In the genomic region with DNA sequence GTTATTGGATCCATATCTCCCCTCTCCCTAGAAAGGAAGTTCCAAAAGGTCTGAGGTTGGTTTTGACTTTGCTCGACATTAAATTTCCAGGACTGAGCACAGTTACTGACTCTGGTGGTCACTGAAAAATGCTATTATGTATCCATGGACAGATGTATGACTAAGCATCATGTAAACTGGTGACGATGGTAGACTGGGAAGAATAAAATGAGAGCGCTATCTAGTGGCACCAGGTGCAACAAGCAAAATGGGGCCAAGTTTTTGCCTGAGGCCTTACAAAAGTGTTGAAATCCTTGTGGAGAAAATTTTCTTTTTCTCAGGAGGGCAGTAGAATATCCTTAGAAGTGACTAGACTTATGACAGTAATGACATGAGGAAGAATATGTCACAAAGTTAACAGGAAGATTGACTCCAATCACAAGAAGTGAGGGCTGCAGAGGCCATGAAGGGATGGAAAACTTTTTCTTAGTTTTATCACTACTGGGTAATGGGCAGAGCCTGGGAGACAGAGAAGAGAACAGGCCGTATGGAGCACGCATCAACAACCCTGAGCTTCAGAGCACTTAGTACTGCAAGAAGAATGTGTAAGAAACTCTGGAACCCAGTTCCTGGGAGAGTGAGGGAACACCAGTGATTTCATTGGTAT, we compare ENCODE assay signal across 8 cellular contexts.
A peak's percentile ranks its signal among the peaks of the same experiment; 100 is the strongest.
DNase-seq lines count a peak whose midpoint lies in the region; ATAC-seq and TF ChIP-seq lines count a peak whose summit lies in the region.
"Had no signal": no experiment of that assay in that cellular context is flagged by ENCODE, and none has a peak within 500 bp of the region (broad histone marks: within the 10 kb centered on the region; RNA-seq: fewer than 3 reads in every experiment).

No MANE protein-coding gene starts in this region.

- peaks cover 0 to 9% of the 10 kb centered on the region in 2 donors for H3K4me1 ChIP-seq in aorta (ENCODE audit: control insufficient read depth in 1 of 2, insufficient read depth in 2 of 2, low read length in 2 of 2)

- intact Hi-C loops in aorta (cut with DNase I), result no loop called here

- peaks cover 26% of the 10 kb centered on the region for H3K4me1 Mint-ChIP-seq in osteocyte (ENCODE audit: unreplicated experiment)

- H3K4me3 ChIP-seq in WERI-Rb-1 (ENCODE audit: low read depth, low read length) (no peak overlapping the region), foreskin fibroblast (ENCODE audit: low read depth in 1 of 2, low read length in 2 of 2) (no peak overlapping the region), aorta (ENCODE audit: low read length in 2 of 2) (no peak overlapping the region)

- TF ChIP-seq CTCF in WERI-Rb-1 (IDR thresholded peaks at IDR 0.05; ENCODE audit: low read depth, low read length), result peak; percentile 80
- TF ChIP-seq CTCF in foreskin fibroblast (IDR thresholded peaks at IDR 0.05; ENCODE audit: low read depth, low read length), result peak; percentile 71
- peak; percentile 68 for TF ChIP-seq CTCF in osteocyte (IDR thresholded peaks at IDR 0.05)

- H3K36me3 ChIP-seq in WERI-Rb-1 (no peaks in the 10 kb centered on the region), aorta (ENCODE audit: control insufficient read depth in 1 of 2, insufficient read depth in 2 of 2, low read length in 1 of 2) (no peaks in the 10 kb centered on the region)

- DNase-seq in EH (ENCODE audit: low read depth) (peak; percentile 87), NCI-H2029 treated with DMSO at 0.1 percent for 48 hours (lab: John Stamatoyannopoulos, UW) (peak; percentile 56), WERI-Rb-1 (peak; percentile 54), foreskin fibroblast (peak; percentile 44 to 82), osteocyte (ENCODE audit: extremely low spot score, unreplicated experiment) (no peak), aorta (no peak)

- H3K9me3 Mint-ChIP-seq in osteocyte (ENCODE audit: unreplicated experiment), result no peaks in the 10 kb centered on the region
- H3K9me3 Mint-ChIP-seq: activated naive CD4-positive, alpha-beta T cell treated with anti-CD3 and anti-CD28 coated beads, Interleukin-2, amount 50 U/mL, for 72 hours had no signal

- no peaks in the 10 kb centered on the region for H3K36me3 Mint-ChIP-seq in osteocyte (ENCODE audit: unreplicated experiment)
- H3K36me3 Mint-ChIP-seq: activated naive CD4-positive, alpha-beta T cell treated with anti-CD3 and anti-CD28 coated beads, Interleukin-2, amount 50 U/mL, for 72 hours had no signal

- H3K4me3 Mint-ChIP-seq in osteocyte (ENCODE audit: unreplicated experiment), result no peak overlapping the region

- WGBS in aorta, 2 donors, result 64 to 69% methylated on average over 5 of the region's 5 CpGs

- H3K9me3 ChIP-seq in WERI-Rb-1 (ENCODE audit: severe bottlenecking), result no peaks in the 10 kb centered on the region
- no peaks in the 10 kb centered on the region for H3K9me3 ChIP-seq in aorta (ENCODE audit: control insufficient read depth, low read length)

- ATAC-seq in GM21723 (IDR thresholded peaks at IDR 0.05; ENCODE audit: unreplicated experiment) (peak; percentile 73), aorta (ENCODE audit: low FRiP score) (no peak)

- H3K27ac ChIP-seq in WERI-Rb-1 (no peak overlapping the region), aorta (ENCODE audit: low read depth in 1 of 2, low read length in 2 of 2) (no peak overlapping the region)

- peak overlapping the region; percentile 52 for H3K27ac Mint-ChIP-seq in osteocyte (ENCODE audit: unreplicated experiment)
- H3K27ac Mint-ChIP-seq: activated naive CD4-positive, alpha-beta T cell treated with anti-CD3 and anti-CD28 coated beads, Interleukin-2, amount 50 U/mL, for 72 hours had no signal

- H3K27me3 ChIP-seq in WERI-Rb-1 (ENCODE audit: insufficient read depth, low read depth, severe bottlenecking) (no peaks in the 10 kb centered on the region), aorta (ENCODE audit: control insufficient read depth in 1 of 2, insufficient read depth in 2 of 2, low read length in 1 of 2) (no peaks in the 10 kb centered on the region)

- H3K27me3 Mint-ChIP-seq in osteocyte (ENCODE audit: unreplicated experiment), result peaks cover 4% of the 10 kb centered on the region

Comparison
In these comparisons a context has a peak if more than half of its experiments do, and no peak if none do; other contexts are left out.
1. DNase-seq: peak in EH (single experiment), NCI-H2029 treated with DMSO at 0.1 percent for 48 hours (single experiment), WERI-Rb-1 (single experiment) and foreskin fibroblast (2 of 2); none in osteocyte (single experiment) and aorta (0 of 2).
2. Peak in every context shown above with its lines, with median percentiles within 50 percentile points of each other: CTCF ChIP-seq.